In the genomic region with DNA sequence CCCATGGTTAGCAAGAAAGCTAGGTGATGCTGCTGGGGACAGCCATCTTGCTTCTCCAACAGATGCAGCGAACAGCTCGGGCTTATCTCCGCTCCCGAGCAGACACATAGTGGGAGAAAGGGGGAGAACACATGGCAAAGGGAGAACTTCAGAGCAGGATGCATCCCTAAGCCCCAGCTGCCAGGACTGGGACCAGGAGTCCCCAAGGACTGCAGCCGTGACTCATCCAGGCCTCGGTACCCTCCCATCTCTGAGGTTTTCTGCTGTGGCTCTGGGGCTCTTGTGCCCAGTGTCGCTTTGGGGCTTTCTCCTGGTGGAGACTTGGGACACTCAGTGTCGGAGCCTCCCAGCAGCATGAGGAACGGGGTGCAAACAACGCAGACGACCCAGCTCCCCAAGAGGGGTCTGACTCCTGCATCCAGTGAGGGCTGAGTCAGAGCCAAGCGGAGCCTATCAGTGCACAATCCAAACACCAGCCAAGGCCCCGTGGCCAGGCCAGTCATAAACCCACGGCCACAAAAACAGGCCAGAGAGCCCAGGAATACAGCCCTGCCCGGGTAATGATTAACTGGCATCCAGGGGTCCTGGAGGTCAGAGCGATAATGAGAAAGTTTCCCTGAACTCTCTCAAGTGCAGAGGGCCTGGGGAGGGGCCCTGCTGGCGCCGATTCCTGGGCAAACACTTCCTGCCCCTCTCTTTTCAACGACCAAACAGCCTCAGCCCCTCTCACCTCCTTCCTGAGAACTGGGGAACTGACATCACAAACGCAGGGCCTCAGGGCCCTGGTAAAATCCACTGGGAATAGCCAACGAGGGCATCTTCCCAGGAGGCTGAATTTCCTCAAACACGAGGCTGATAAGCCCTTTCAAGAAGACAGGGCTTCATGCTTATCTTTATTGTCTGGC, we compare ENCODE assay signal across 11 cellular contexts.
A peak's percentile ranks its signal among the peaks of the same experiment; 100 is the strongest.
DNase-seq lines count a peak whose midpoint lies in the region; ATAC-seq and TF ChIP-seq lines count a peak whose summit lies in the region.
"Had no signal": no experiment of that assay in that cellular context is flagged by ENCODE, and none has a peak within 500 bp of the region (broad histone marks: within the 10 kb centered on the region; RNA-seq: fewer than 3 reads in every experiment).

No MANE protein-coding gene starts in this region.

- H2BK120ac ChIP-seq in trophoblast cell (ENCODE audit: insufficient read depth, low read length, poor library complexity) = no peak overlapping the region

- H3K9me3 ChIP-seq in trophoblast cell (ENCODE audit: insufficient read depth, low read depth, low read length) = peaks cover 2% of the 10 kb centered on the region

- H3K4me3 ChIP-seq in fibroblast of the aortic adventitia (ENCODE audit: low read depth, low read length) = no peak overlapping the region
- H3K4me3 ChIP-seq in trophoblast cell (ENCODE audit: low read depth, low read length) = no peak overlapping the region
- H3K4me3 ChIP-seq: SK-N-MC had no signal

- no peak overlapping the region for H4K12ac ChIP-seq in trophoblast cell (ENCODE audit: low read depth, low read length)

- H3K9ac ChIP-seq in trophoblast cell (ENCODE audit: low read length) = no peak overlapping the region

- H3K27ac ChIP-seq in trophoblast cell (ENCODE audit: low read depth, low read length) = no peak overlapping the region
- H3K27ac ChIP-seq: SK-N-MC had no signal

- H3K4me2 ChIP-seq in trophoblast cell (ENCODE audit: low read length) = no peak overlapping the region

- H2AK5ac ChIP-seq in trophoblast cell (ENCODE audit: low read length) = no peak overlapping the region

- H2BK12ac ChIP-seq in trophoblast cell (ENCODE audit: low read length) = no peak overlapping the region

- H4K91ac ChIP-seq in trophoblast cell (ENCODE audit: low read depth, low read length) = no peak overlapping the region

- DNase-seq in DMS53 (lab: John Stamatoyannopoulos, UW) = peak; percentile 91
- DNase-seq in NCI-H1694 treated with DMSO at 0.1 percent for 48 hours (lab: John Stamatoyannopoulos, UW) = peak; percentile 80
- peak; percentile 28 for DNase-seq in fibroblast of the aortic adventitia (ENCODE audit: low read depth)
- no peak for DNase-seq in trophoblast cell
- no peak for DNase-seq in GM10266 (ENCODE audit: extremely low spot score)
- DNase-seq in midbrain (lab: John Stamatoyannopoulos, UW) = no peak
- DNase-seq in NCI-H187 (lab: John Stamatoyannopoulos, UW) = no peak
- DNase-seq: CD8-positive, alpha-beta T cell; stimulated activated CD4-positive, alpha-beta T cell treated with anti-CD3 and anti-CD28 coated beads, Interleukin-1b, Interleukin-23, amount 100 ng/mL, for 48 hours had no signal

- no peak for TF ChIP-seq CTCF in fibroblast of the aortic adventitia (IDR thresholded peaks at IDR 0.05; ENCODE audit: insufficient read depth, low read length)
- TF ChIP-seq CTCF in GM10266 (IDR thresholded peaks at IDR 0.05; ENCODE audit: control insufficient read depth, insufficient read depth, low read depth, missing control alignments) = no peak

- H3K4me1 ChIP-seq in trophoblast cell (ENCODE audit: control insufficient read depth in 1 of 2, insufficient read depth in 2 of 2, low read length in 2 of 2) = no peaks in the 10 kb centered on the region

- no peak overlapping the region for H2AFZ ChIP-seq in trophoblast cell (ENCODE audit: insufficient read depth, low read length, poor library complexity)

- peak overlapping the region; percentile 25 for H4K8ac ChIP-seq in trophoblast cell (ENCODE audit: low read depth, low read length)

- no CpG with 5 or more reads among the region's 22 CpGs for WGBS in trophoblast cell (ENCODE audit: extremely low coverage, insufficient coverage, insufficient read length)

- no peaks in the 10 kb centered on the region for H3K36me3 ChIP-seq in trophoblast cell (ENCODE audit: control insufficient read depth in 1 of 2, insufficient read depth in 2 of 2, low read length in 2 of 2)

- H2BK5ac ChIP-seq in trophoblast cell (ENCODE audit: low read depth, low read length, poor library complexity) = no peak overlapping the region

- no peak overlapping the region for H3K14ac ChIP-seq in trophoblast cell (ENCODE audit: low read length)

- H3K4ac ChIP-seq in trophoblast cell (ENCODE audit: low read depth, low read length) = no peak overlapping the region

- H3K27me3 ChIP-seq in trophoblast cell (ENCODE audit: insufficient read depth, low read length) = no peaks in the 10 kb centered on the region

- no peaks in the 10 kb centered on the region for H3K79me2 ChIP-seq in trophoblast cell (ENCODE audit: control insufficient read depth, insufficient read depth, low read length, poor library complexity)

- H3K23ac ChIP-seq in trophoblast cell (ENCODE audit: low read length) = no peak overlapping the region

- H3K79me1 ChIP-seq in trophoblast cell (ENCODE audit: low read length) = no peaks in the 10 kb centered on the region

- no peak for ATAC-seq in GM21515 (IDR thresholded peaks at IDR 0.05; ENCODE audit: unreplicated experiment)
- ATAC-seq: CD8-positive, alpha-beta T cell had no signal

- H3K18ac ChIP-seq in trophoblast cell (ENCODE audit: low read length) = no peak overlapping the region

Comparison
In these comparisons a context has a peak if more than half of its experiments do, and no peak if none do; other contexts are left out.
1. DNase-seq: peak in DMS53 (single experiment), NCI-H1694 treated with DMSO at 0.1 percent for 48 hours (single experiment) and fibroblast of the aortic adventitia (single experiment); none in trophoblast cell (0 of 2), GM10266 (single experiment), midbrain (single experiment) and NCI-H187 (0 of 2).